ENCODE assay signal across 11 cellular contexts in the genomic region with DNA sequence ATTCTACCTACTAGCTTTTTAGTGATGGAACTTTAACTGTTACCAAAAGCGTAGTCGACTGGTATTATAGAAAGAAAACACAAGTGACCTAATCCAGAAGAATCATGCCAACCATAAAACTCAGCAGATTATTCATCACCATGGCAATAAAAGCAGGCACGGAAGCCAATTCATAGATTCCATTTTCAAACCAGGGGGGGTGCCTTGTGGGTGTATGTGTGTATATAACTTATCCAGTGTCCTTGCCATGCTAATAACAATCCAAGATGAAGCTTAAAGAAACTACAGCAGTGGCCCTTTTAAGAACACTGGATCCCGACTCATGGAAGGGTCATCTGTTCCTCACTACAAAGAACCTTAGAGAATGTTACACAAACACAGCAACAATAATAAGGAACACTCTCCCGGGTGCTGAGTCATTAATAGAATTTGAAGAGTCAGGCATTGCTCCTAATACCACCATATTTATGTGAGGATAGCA.
DNase-seq lines count a peak whose midpoint lies in the region; ATAC-seq and TF ChIP-seq lines count a peak whose summit lies in the region.
"Had no signal": no experiment of that assay in that cellular context is flagged by ENCODE, and none has a peak within 500 bp of the region (broad histone marks: within the 10 kb centered on the region; RNA-seq: fewer than 3 reads in every experiment).

No MANE protein-coding gene starts in this region.

- no peak overlapping the region for H2AFZ ChIP-seq in smooth muscle cell (ENCODE audit: low read depth)

- H3K4me1 ChIP-seq in adipocyte (ENCODE audit: control insufficient read depth, insufficient read depth, low read length) (peaks cover 69% of the 10 kb centered on the region), smooth muscle cell (ENCODE audit: low read depth) (peaks cover 13% of the 10 kb centered on the region), stomach (peaks cover 0 to 26% (median 3%) of the 10 kb centered on the region in 4 donors)

- intact Hi-C loops in stomach (cut with DNase I; ENCODE audit: low total_unique reads), result no loop called here

- peak overlapping the region; percentile 66 for H3K4me2 ChIP-seq in smooth muscle cell

- DNase-seq in HCEC 1CT (peak; percentile 83), adipocyte (ENCODE audit: low read depth) (peak; percentile 62), foreskin fibroblast (peak; percentile 83 to 88), smooth muscle cell (lab: John Stamatoyannopoulos, UW; ENCODE audit: unreplicated experiment) (no peak), stomach (no peak), globus pallidus (ENCODE audit: low spot score) (no peak)
- DNase-seq in activated CD8-positive, alpha-beta memory T cell treated with anti-CD3 and anti-CD28 coated beads for 24 hours, result no peak
- DNase-seq: Karpas-422; NK-92 treated with Interleukin-12 subunit alpha and Interleukin-12 subunit beta, amount 100 ng/mL, for 24 hours had no signal

- no peak for TF ChIP-seq EP300 in stomach (IDR thresholded peaks at IDR 0.05)

- peaks cover 25% of the 10 kb centered on the region for H3K79me2 ChIP-seq in smooth muscle cell (ENCODE audit: low read depth)

- no peaks in the 10 kb centered on the region for H4K20me1 ChIP-seq in smooth muscle cell (ENCODE audit: low read depth)

- peak overlapping the region; percentile 20 for H3K9ac ChIP-seq in adipocyte (ENCODE audit: low read length)
- peak overlapping the region; percentile 69 for H3K9ac ChIP-seq in smooth muscle cell (ENCODE audit: low read depth)

- H3K36me3 ChIP-seq in adipocyte (ENCODE audit: control insufficient read depth, insufficient read depth, low read length, severe bottlenecking) (peaks cover 9% of the 10 kb centered on the region), smooth muscle cell (ENCODE audit: low read depth) (no peaks in the 10 kb centered on the region), stomach (no peaks in the 10 kb centered on the region)

- no peak for ATAC-seq in HG03442 (IDR thresholded peaks at IDR 0.05; ENCODE audit: unreplicated experiment)
- ATAC-seq: activated naive CD4-positive, alpha-beta T cell treated with anti-CD3 and anti-CD28 coated beads, Interleukin-2, amount 50 U/mL, for 72 hours had no signal

- 16% methylated on average over 5 of the region's 5 CpGs for WGBS in smooth muscle cell (ENCODE audit: low lambda C conversion rate)
- 64 to 84% (median 68%) methylated on average over 5 of the region's 5 CpGs for WGBS in stomach, 5 donors

- H3K27me3 ChIP-seq in adipocyte (replicated peaks; ENCODE audit: control insufficient read depth, insufficient read depth, low read length) (no peaks in the 10 kb centered on the region), smooth muscle cell (ENCODE audit: low read depth) (no peaks in the 10 kb centered on the region), stomach (no peaks in the 10 kb centered on the region)

- H3K9me3 ChIP-seq in adipocyte (ENCODE audit: control insufficient read depth, low read length), result no peaks in the 10 kb centered on the region
- no peaks in the 10 kb centered on the region for H3K9me3 ChIP-seq in smooth muscle cell (replicated peaks; ENCODE audit: low read depth)
- H3K9me3 ChIP-seq in stomach, result no peaks in the 10 kb centered on the region

- no peak for TF ChIP-seq POLR2A in stomach (IDR thresholded peaks at IDR 0.05)

- H3K27ac ChIP-seq in smooth muscle cell (ENCODE audit: low read depth), result peak overlapping the region; percentile 91
- no peak overlapping the region for H3K27ac ChIP-seq in stomach

- no peak for TF ChIP-seq CTCF in foreskin fibroblast (IDR thresholded peaks at IDR 0.05; ENCODE audit: low read depth, low read length)
- no peak for TF ChIP-seq CTCF in smooth muscle cell (IDR thresholded peaks at IDR 0.05; ENCODE audit: borderline replicate concordance, insufficient read depth, poor library complexity, severe bottlenecking)
- TF ChIP-seq CTCF in stomach (IDR thresholded peaks at IDR 0.05), result no peak

- peak overlapping the region; percentile 57 for H3K4me3 ChIP-seq in adipocyte (ENCODE audit: low read length)
- H3K4me3 ChIP-seq in foreskin fibroblast (ENCODE audit: low read depth in 1 of 2, low read length in 2 of 2), result no peak overlapping the region
- H3K4me3 ChIP-seq in smooth muscle cell, result no peak overlapping the region
- H3K4me3 ChIP-seq in stomach, result no peak overlapping the region

- no peaks in the 10 kb centered on the region for H3F3A ChIP-seq in smooth muscle cell (ENCODE audit: low read depth)

Comparison
In these comparisons a context has a peak if more than half of its experiments do, and no peak if none do; other contexts are left out.
1. DNase-seq: peak in HCEC 1CT (single experiment), adipocyte (single experiment) and foreskin fibroblast (2 of 2); none in smooth muscle cell (single experiment), stomach (single experiment), activated CD8-positive, alpha-beta memory T cell treated with anti-CD3 and anti-CD28 coated beads for 24 hours (single experiment) and globus pallidus (single experiment).